ENCODE assay signal across 8 cellular contexts in the genomic region with DNA sequence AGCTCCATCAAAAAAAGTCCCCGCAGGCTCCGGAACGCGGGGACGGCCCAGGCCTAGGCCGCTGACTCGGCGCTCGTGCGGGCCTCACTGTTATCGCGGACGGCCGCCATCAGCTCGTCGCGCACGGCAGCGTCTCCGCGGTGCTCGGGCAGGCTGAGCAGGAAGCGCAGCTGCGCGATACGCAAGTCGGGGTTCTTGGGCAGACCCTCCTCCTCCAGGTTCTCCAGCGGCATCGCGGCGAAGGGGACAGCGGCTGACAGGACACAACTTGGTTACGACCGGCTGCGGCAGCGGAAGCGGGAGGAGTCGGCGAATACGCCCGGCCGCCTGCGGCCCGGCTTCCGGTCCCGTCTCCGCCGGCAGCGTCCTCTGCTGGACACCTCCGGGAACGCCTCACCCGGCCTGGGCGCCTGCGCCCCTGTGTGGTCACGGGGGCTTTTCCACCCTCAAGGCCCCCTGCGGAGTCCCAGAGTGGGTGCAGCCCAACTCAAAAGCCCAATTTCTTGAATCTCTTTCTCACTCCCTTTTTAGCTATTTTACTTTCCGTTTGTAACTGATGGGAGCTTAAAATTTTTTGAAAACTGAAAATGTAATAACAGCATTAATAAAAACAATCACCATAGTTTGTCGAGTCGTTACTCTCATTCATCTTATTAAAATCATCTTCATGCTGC.
DNase-seq lines count a peak whose midpoint lies in the region; ATAC-seq and TF ChIP-seq lines count a peak whose summit lies in the region.

A gene (minus strand): TSS at position 308 of the 674 bp plus-strand sequence. CDS start 75 bp downstream, at position 233.

- peak within 1 kb of the TSS; percentile 97 for H3K4me3 ChIP-seq in choroid plexus epithelial cell (ENCODE audit: low read depth, low read length)

- ATAC-seq in GM18907 (IDR thresholded peaks at IDR 0.05; ENCODE audit: unreplicated experiment) (peak; percentile 99), HG03159 (IDR thresholded peaks at IDR 0.05; ENCODE audit: unreplicated experiment) (peak; percentile 97)

- no peak; the same call in none of the 2 replicates for TF ChIP-seq CTCF in AG09319 (IDR thresholded peaks at IDR 0.05; ENCODE audit: low read depth, low read length)
- peak; percentile 89 for TF ChIP-seq CTCF in choroid plexus epithelial cell (conservative IDR thresholded peaks at IDR 0.05; ENCODE audit: low read depth, low read length)

- DNase-seq in AG09319 (ENCODE audit: extremely low read depth, low read depth) (peak; percentile 40), NCI-H446 treated with DMSO at 0.1 percent for 48 hours (lab: John Stamatoyannopoulos, UW) (peak; percentile 42), choroid plexus epithelial cell (ENCODE audit: low read depth) (peak; percentile 86), kidney glomerular epithelial cell (lab: John Stamatoyannopoulos, UW) (peak; percentile 76)
- DNase-seq in activated CD4-positive, alpha-beta T cell treated with anti-CD3 and anti-CD28 coated beads for 24 hours (ENCODE audit: low read depth in 2 of 2), result peak; percentile 86 to 94
- peak; percentile 81 to 93 (median 91) for DNase-seq in stimulated activated CD4-positive, alpha-beta T cell treated with anti-CD3 and anti-CD28 coated beads, Interleukin-1b, Interleukin-23, amount 100 ng/mL, for 24 hours (ENCODE audit: low read depth in 4 of 4, low spot score in 1 of 4)

Comparison
In these comparisons a context has a peak if more than half of its experiments do, and no peak if none do; other contexts are left out.
1. Peak in every context shown above with its lines: DNase-seq, ATAC-seq and H3K4me3 ChIP-seq.
2. DNase-seq: peak in every context shown above with its lines; median percentile 91 in stimulated activated CD4-positive, alpha-beta T cell treated with anti-CD3 and anti-CD28 coated beads, Interleukin-1b, Interleukin-23, amount 100 ng/mL, for 24 hours; 90 in activated CD4-positive, alpha-beta T cell treated with anti-CD3 and anti-CD28 coated beads for 24 hours; 86 in choroid plexus epithelial cell; 76 in kidney glomerular epithelial cell; 42 in NCI-H446 treated with DMSO at 0.1 percent for 48 hours; 40 in AG09319.